ENCODE assay signal across 27 cellular contexts in genomic region chr9:32837551-32838058, GRCh38. TPM values are rescaled to one million over a fixed set of nuclear protein-coding genes. Genes with fewer than 3 reads are reported as not detected.
"Had no signal": no experiment of that assay in that cellular context is flagged by ENCODE, and none has a peak within 500 bp of the region (broad histone marks: within the 10 kb centered on the region; RNA-seq: fewer than 3 reads in every experiment).

No MANE protein-coding gene starts in this region.

- H3K27me3 ChIP-seq: SJSA1 had no signal

- H3K27ac ChIP-seq: SJSA1, SK-N-MC had no signal

- H3K4me3 ChIP-seq: SJSA1, SK-N-MC had no signal

- H3K36me3 ChIP-seq: SJSA1 had no signal

- DNase-seq: KBM-7, MV-4-11, NCI-H1048, NCI-H1105 treated with DMSO at 0.1 percent for 48 hours, NCI-H1417 treated with DMSO at 0.1 percent for 48 hours, NCI-H146, NCI-H1694 treated with DMSO at 0.1 percent for 48 hours, NCI-H1930, NCI-H2081, NCI-H2107, NCI-H2171 treated with DMSO at 0.1 percent for 48 hours, NCI-H345, NCI-H446 treated with DMSO at 0.1 percent for 48 hours, NCI-H510A treated with DMSO at 0.1 percent for 48 hours, NCI-H526, NCI-H774, Right ventricle myocardium superior, RPMI8226, SIG-M5 had no signal

- H3K9me3 ChIP-seq: SJSA1 had no signal

- FAIRE-seq: RCC 7860 had no signal

- H3K4me1 ChIP-seq: SJSA1 had no signal

RNA-seq across cellular contexts. Expression of gene TMEM215, which starts 54.3 kb away (rescaled TPM):
- total RNA-seq: HT-29; LHCN-M2; MCF 10A; Right ventricle myocardium superior; SJSA1; T-helper 1 cell treated with Interleukin-12 subunit alpha and Interleukin-12 subunit beta and Interleukin-4 antibody, amounts not matched to agents 30 ng/mL and 1 ng/mL, for 36 hours had no signal
- polyA plus RNA-seq: IgD-negative memory B cell had no signal
